ENCODE assay signal across 8 cellular contexts in the genomic region with DNA sequence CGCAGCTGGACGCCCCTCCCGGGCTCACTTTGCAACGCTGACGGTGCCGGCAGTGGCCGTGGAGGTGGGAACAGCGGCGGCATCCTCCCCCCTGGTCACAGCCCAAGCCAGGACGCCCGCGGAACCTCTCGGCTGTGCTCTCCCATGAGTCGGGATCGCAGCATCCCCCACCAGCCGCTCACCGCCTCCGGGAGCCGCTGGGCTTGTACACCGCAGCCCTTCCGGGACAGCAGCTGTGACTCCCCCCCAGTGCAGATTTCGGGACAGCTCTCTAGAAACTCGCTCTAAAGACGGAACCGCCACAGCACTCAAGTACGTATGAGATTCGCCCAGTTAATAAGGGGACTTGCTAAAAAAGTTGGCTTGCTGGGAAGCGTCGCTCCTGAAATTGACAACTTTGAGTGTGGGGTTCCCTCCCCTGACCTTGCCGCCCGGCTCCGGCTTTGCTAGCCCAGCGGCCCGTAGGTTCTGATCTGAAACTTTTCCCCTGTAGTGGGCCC. TPM values are rescaled to one million over a fixed set of nuclear protein-coding genes. Genes with fewer than 3 reads are reported as not detected.
DNase-seq lines count a peak whose midpoint lies in the region; TF ChIP-seq lines count a peak whose summit lies in the region.

No MANE protein-coding gene starts in this region.

- peaks cover 29% of the 10 kb centered on the region for H3K4me1 Mint-ChIP-seq in HFFc6 (ENCODE audit: low read depth)

- H3K27ac Mint-ChIP-seq in HFFc6 = peak overlapping the region; percentile 80

- no peak for TF ChIP-seq POLR2A in adrenal gland (IDR thresholded peaks at IDR 0.05)

- intact Hi-C loops in adrenal gland (cut with DNase I) = loop anchor here (5.0 to 10.0 kb wide), 2 partner anchors 85 to 557 kb away; a partner anchor contains a TSS

- peaks cover 10% of the 10 kb centered on the region for H3K27me3 Mint-ChIP-seq in HFFc6 (ENCODE audit: insufficient read depth)

- H3K4me1 ChIP-seq in adrenal gland (replicated peaks in 1 of 2) (peaks cover 10 to 21% of the 10 kb centered on the region in 2 donors), stomach smooth muscle (ENCODE audit: control insufficient read depth, insufficient read depth, low read length) (peaks cover 38% of the 10 kb centered on the region)

- H3K4me3 Mint-ChIP-seq in HFFc6 = peak overlapping the region; percentile 99

- no peaks in the 10 kb centered on the region for H3K36me3 ChIP-seq in BJ (ENCODE audit: control insufficient read depth, insufficient read depth, low read length)
- H3K36me3 ChIP-seq in adrenal gland (replicated peaks in 1 of 2) = no peaks in the 10 kb centered on the region
- H3K36me3 ChIP-seq in stomach smooth muscle (ENCODE audit: control insufficient read depth in 2 of 2, insufficient read depth in 2 of 2, low read length in 2 of 2) = peaks cover 0 to 4% of the 10 kb centered on the region in 2 donors

- TF ChIP-seq CTCF in BJ (IDR thresholded peaks at IDR 0.05; ENCODE audit: insufficient read depth, low read depth, low read length) (no peak), HFFc6 (IDR thresholded peaks at IDR 0.05) (no peak), adrenal gland (IDR thresholded peaks at IDR 0.05) (no peak)

- peak overlapping the region; percentile 87 to 94 for H3K9ac ChIP-seq in stomach smooth muscle (ENCODE audit: low read length in 2 of 2)

- H3K4me3 ChIP-seq in BJ (ENCODE audit: low read depth, low read length) (peak overlapping the region; percentile 91), adrenal gland (peak overlapping the region; percentile 69 to 95 (median 86)), stomach smooth muscle (ENCODE audit: low read length in 2 of 2) (peak overlapping the region; percentile 85 to 92)

- no peaks in the 10 kb centered on the region for H3K27me3 ChIP-seq in BJ (ENCODE audit: control insufficient read depth, insufficient read depth, low read length)
- no peaks in the 10 kb centered on the region for H3K27me3 ChIP-seq in adrenal gland
- peaks cover 5 to 16% of the 10 kb centered on the region in 2 donors for H3K27me3 ChIP-seq in stomach smooth muscle (ENCODE audit: control insufficient read depth in 1 of 2, insufficient read depth in 2 of 2, low read length in 2 of 2)

- DNase-seq in BJ (ENCODE audit: low read depth) (no peak), HFFc6 (no peak), adrenal gland (peak in 1 of 7 donors; percentile 48), iris pigment epithelial cell (ENCODE audit: low read depth) (peak; percentile 52), NCI-H1436 (lab: John Stamatoyannopoulos, UW) (no peak), NCI-H510A (lab: John Stamatoyannopoulos, UW) (no peak)
- DNase-seq in stimulated activated CD8-positive, alpha-beta memory T cell treated with anti-CD3 and anti-CD28 coated beads, Interleukin-4, amount 100 ng/mL, for 48 hours = no peak

- 0 to 1% (median 0%) methylated on average over 3 to 34 of the region's 34 CpGs for WGBS in adrenal gland, 4 donors

- no peaks in the 10 kb centered on the region for H3K36me3 Mint-ChIP-seq in HFFc6 (ENCODE audit: low read depth)

- CTCF ChIA-PET in BJ (lab: Yijun Ruan, JAX) = interaction anchor here (0.6 to 1.9 kb wide), 6 partner anchors 16 to 578 kb away, joined by 4 to 8 read pairs (median 6); no protein-coding TSS in a partner anchor

- POLR2A ChIA-PET in BJ (lab: Charles Lee) = interaction anchor here (1.0 kb wide), 1 partner anchor 357 kb away, joined by 4 read pairs; no protein-coding TSS in a partner anchor

- H3K9me3 Mint-ChIP-seq in HFFc6 = no peaks in the 10 kb centered on the region

- H3K27ac ChIP-seq in adrenal gland (peak overlapping the region; percentile 56 to 100 (median 98)), stomach smooth muscle (ENCODE audit: low read length) (peak overlapping the region; percentile 94)

- no peaks in the 10 kb centered on the region for H3K9me3 ChIP-seq in adrenal gland (replicated peaks in 1 of 3)
- H3K9me3 ChIP-seq in stomach smooth muscle (ENCODE audit: control insufficient read depth in 2 of 2, low read length in 2 of 2) = no peaks in the 10 kb centered on the region

RNA-seq across cellular contexts. Expression of a gene that starts 0.5 kb away (rescaled TPM):
- 2.0 and 2.3 TPM in 2 replicates for polyA plus RNA-seq in BJ (2011; rRNA removed)
- polyA minus RNA-seq in BJ (2011; rRNA and poly(A)+ RNA removed) = 3.8 and 5.1 TPM in 2 replicates
- 1 to 10 TPM; 1.2 to 3.1 (median 2.4) TPM for total RNA-seq in HFFc6 (2021; fragmentation: NEBNext Ultra II Directional; extraction: Animal tissue kit (Norgen Biotek cat#: 25700))
- total RNA-seq in adrenal gland = 10 to 100 TPM in 5 of 8 donors, 1 to 10 TPM in 2, under 1 TPM in 1; 0.83 to 70.8 (median 11.6) TPM
- 10 to 100 TPM in 1 of 3 donors, 1 to 10 TPM in 2; 2.6 to 10.0 (median 7.6) TPM for polyA plus RNA-seq in adrenal gland
